ENCODE assay signal across 1 cellular context in the genomic region with DNA sequence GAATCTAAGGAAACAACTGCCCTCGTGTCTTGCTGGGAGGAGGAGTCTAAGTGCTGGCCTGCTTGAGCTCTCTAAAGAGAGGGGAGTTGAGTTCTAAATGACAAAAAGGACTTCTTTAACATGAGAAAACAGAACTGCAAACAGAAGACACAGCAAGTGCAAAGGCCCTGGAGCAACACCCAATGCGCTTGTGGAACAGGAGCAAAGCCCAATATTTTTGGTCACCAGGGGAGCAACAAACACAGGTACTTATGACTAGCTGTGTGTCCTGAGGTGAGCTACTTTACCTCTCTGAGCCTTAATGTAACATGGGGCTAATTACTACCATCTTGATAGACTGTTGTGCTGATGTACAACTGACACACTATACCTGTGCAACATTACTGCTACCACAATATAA.
TF ChIP-seq lines count a peak whose summit lies in the region.

No MANE protein-coding gene starts in this region.

TF ChIP-seq in K562, 482 proteins besides CTCF, POLR2A, EP300 and RAD21:
- TF ChIP-seq CREB3L1 (IDR thresholded peaks at IDR 0.05; ENCODE audit: borderline replicate concordance, low read depth) = no peak
- no peak for TF ChIP-seq LCOR (CRISPR knock-in tag; IDR thresholded peaks at IDR 0.05)
- no peak for TF ChIP-seq CREM (IDR thresholded peaks at IDR 0.05; ENCODE audit: low read depth)
- TF ChIP-seq RBM25 (IDR thresholded peaks at IDR 0.05; ENCODE audit: low read depth, low read length, severe bottlenecking) = peak; percentile 56
- no peak for TF ChIP-seq HDAC8 (tag; IDR thresholded peaks at IDR 0.05)
TF ChIP-seq in K562: peak in this region for 1.
